ENCODE assay signal across 21 cellular contexts in the genomic region with DNA sequence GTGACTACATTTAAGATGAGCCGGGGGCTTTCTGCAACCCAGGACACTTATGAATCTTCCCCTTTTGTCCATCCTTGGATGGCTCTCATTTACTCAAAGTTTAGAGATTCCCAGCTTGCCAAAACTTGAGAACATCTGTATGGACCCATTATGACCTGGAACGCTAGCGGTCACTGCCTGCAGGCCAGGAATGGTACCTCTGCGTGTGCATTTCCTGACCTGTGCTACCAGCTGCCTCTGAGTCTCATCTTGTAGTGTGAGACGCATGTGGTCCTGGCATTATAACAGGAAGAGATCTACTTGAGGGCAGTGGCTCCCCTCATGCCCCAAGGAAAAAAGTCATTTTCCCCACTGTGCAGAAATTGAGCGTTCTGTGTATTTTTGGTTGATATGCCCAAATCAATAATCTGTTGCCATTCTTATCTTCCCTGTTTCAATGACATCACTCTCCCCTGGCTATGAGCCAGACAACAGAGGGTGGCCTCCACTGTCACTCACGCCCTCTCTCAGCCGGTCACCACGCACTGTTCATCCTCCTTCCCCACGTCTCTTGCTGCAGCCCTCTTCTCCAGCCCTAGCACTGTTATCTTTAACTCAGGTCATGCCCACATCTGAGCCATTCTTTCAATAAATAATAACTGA. TPM values are rescaled to one million over a fixed set of nuclear protein-coding genes. Genes with fewer than 3 reads are reported as not detected.
DNase-seq lines count a peak whose midpoint lies in the region; ATAC-seq, FAIRE-seq and TF ChIP-seq lines count a peak whose summit lies in the region.
"Had no signal": no experiment of that assay in that cellular context is flagged by ENCODE, and none has a peak within 500 bp of the region (broad histone marks: within the 10 kb centered on the region; RNA-seq: fewer than 3 reads in every experiment).

No MANE protein-coding gene starts in this region.

- no peaks in the 10 kb centered on the region for H3K36me3 Mint-ChIP-seq in CD8-positive, alpha-beta T cell
- H3K36me3 Mint-ChIP-seq: CD8-positive, alpha-beta memory T cell had no signal

- no peak for TF ChIP-seq EP300 in SK-N-SH (IDR thresholded peaks at IDR 0.05; ENCODE audit: borderline replicate concordance in 1 of 2, low read depth in 1 of 2, low read length in 1 of 2)

- H3K4me1 ChIP-seq in SK-N-SH (ENCODE audit: control insufficient read depth in 1 of 2, insufficient read depth in 2 of 2, low read depth in 1 of 2, low read length in 1 of 2) (peaks cover 0 to 4% of the 10 kb centered on the region in 2 experiments; a peak in 2 of 4 replicates), body of pancreas (peaks cover 18% of the 10 kb centered on the region)
- no peaks in the 10 kb centered on the region for H3K4me1 ChIP-seq in CD8-positive, alpha-beta T cell (ENCODE audit: insufficient read depth, low read length)
- H3K4me1 ChIP-seq: BLaER1 treated with 17β-estradiol and CSF1 and Interleukin-3, amounts not matched to agents 10 nM and 100 nM had no signal

- H3K9ac ChIP-seq in SK-N-SH, result no peak overlapping the region
- H3K9ac ChIP-seq: BLaER1 treated with 17β-estradiol and CSF1 and Interleukin-3, amounts not matched to agents 10 nM and 100 nM had no signal

- H3K27me3 ChIP-seq in SK-N-SH (ENCODE audit: insufficient read depth) (no peaks in the 10 kb centered on the region), body of pancreas (no peaks in the 10 kb centered on the region)
- H3K27me3 ChIP-seq in CD8-positive, alpha-beta T cell (ENCODE audit: insufficient read depth, low read length), result no peaks in the 10 kb centered on the region
- H3K27me3 ChIP-seq: BLaER1 treated with 17β-estradiol and CSF1 and Interleukin-3, amounts not matched to agents 10 nM and 100 nM had no signal

- H3K27ac Mint-ChIP-seq in CD8-positive, alpha-beta T cell, result no peak overlapping the region
- H3K27ac Mint-ChIP-seq: CD8-positive, alpha-beta memory T cell; HFFc6 had no signal

- no peak for TF ChIP-seq POLR2A in body of pancreas (IDR thresholded peaks at IDR 0.05)

- H3K9me2 ChIP-seq in SK-N-SH, result no peaks in the 10 kb centered on the region

- POLR2A ChIA-PET in SK-N-SH (lab: Yijun Ruan, JAX), result no interaction called here
- POLR2A ChIA-PET in CD8-positive, alpha-beta T cell (lab: Charles Lee), result no interaction called here

- no peak overlapping the region for H2AFZ ChIP-seq in SK-N-SH (ENCODE audit: low read depth)
- H2AFZ ChIP-seq: PC-9 had no signal

- H3K9me3 ChIP-seq in SK-N-SH (no peaks in the 10 kb centered on the region), body of pancreas (no peaks in the 10 kb centered on the region)
- H3K9me3 ChIP-seq in CD8-positive, alpha-beta T cell (ENCODE audit: low read length), result no peaks in the 10 kb centered on the region

- no peaks in the 10 kb centered on the region for H3K27me3 Mint-ChIP-seq in CD8-positive, alpha-beta T cell (ENCODE audit: low read depth)

- H3K4me1 Mint-ChIP-seq in CD8-positive, alpha-beta T cell (ENCODE audit: low read depth), result peaks cover 6% of the 10 kb centered on the region

- CTCF ChIA-PET in SK-N-SH (lab: Yijun Ruan, JAX), result no interaction called here
- CTCF ChIA-PET in CD8-positive, alpha-beta T cell (lab: Charles Lee), result no interaction called here

- H3K4me2 ChIP-seq in SK-N-SH, result no peak overlapping the region
- H3K4me2 ChIP-seq: BLaER1 treated with 17β-estradiol and CSF1 and Interleukin-3, amounts not matched to agents 10 nM and 100 nM; PC-9 had no signal

- H3K4me3 Mint-ChIP-seq in CD8-positive, alpha-beta T cell, result no peak overlapping the region
- H3K4me3 Mint-ChIP-seq: CD8-positive, alpha-beta memory T cell; HFFc6 had no signal

- H3K79me2 ChIP-seq in SK-N-SH (ENCODE audit: insufficient read depth), result no peaks in the 10 kb centered on the region

- no peak for TF ChIP-seq RAD21 in SK-N-SH (IDR thresholded peaks at IDR 0.05; ENCODE audit: low read length)

- ATAC-seq in SK-N-SH treated with all-trans-retinoic acid at 6 μM for 48 hours (no peak), body of pancreas (peak; percentile 61), GM21529 (IDR thresholded peaks at IDR 0.05; ENCODE audit: unreplicated experiment) (no peak)
- no peak for ATAC-seq in CD8-positive, alpha-beta T cell

- DNase-seq in SK-N-SH (peak; percentile 32), body of pancreas (peak; percentile 51 to 65 (median 55)), mucosa of gallbladder (ENCODE audit: low spot score) (peak; percentile 77), urothelium cell line (ENCODE audit: low spot score) (no peak), NCI-H82 treated with DMSO at 0.1 percent for 48 hours (lab: John Stamatoyannopoulos, UW; ENCODE audit: unreplicated experiment) (no peak)
- DNase-seq in CD8-positive, alpha-beta T cell, result no peak
- DNase-seq: 8988T; CD8-positive, alpha-beta memory T cell; HFFc6; MV-4-11; NCI-H187; NCI-H2107; NCI-H510A; PC-9; RPMI8226; SHP77 had no signal

- H3K27ac ChIP-seq in SK-N-SH (ENCODE audit: low read depth in 2 of 2, low read length in 1 of 2) (no peak overlapping the region), body of pancreas (peak overlapping the region in 2 of 4 donors; percentile 51 to 57)
- H3K27ac ChIP-seq in CD8-positive, alpha-beta T cell (ENCODE audit: low read depth, low read length), result no peak overlapping the region
- H3K27ac ChIP-seq: BLaER1 treated with 17β-estradiol and CSF1 and Interleukin-3, amounts not matched to agents 10 nM and 100 nM; PC-9 had no signal

- peaks cover 7% of the 10 kb centered on the region for H3F3A ChIP-seq in SK-N-SH (replicated peaks; ENCODE audit: insufficient read depth)

- intact Hi-C loops in body of pancreas (cut with DNase I), result no loop called here
- intact Hi-C loops in CD8-positive, alpha-beta T cell (cut with DNase I, micrococcal nuclease), result no loop called here

- 72% methylated on average over 9 of the region's 10 CpGs for WGBS in SK-N-SH (ENCODE audit: low lambda C conversion rate)
- WGBS in body of pancreas, 2 donors, result 34 to 46% methylated on average over 9 to 10 of the region's 10 CpGs

- no peaks in the 10 kb centered on the region for H3K9me3 Mint-ChIP-seq in CD8-positive, alpha-beta T cell
- H3K9me3 Mint-ChIP-seq: HFFc6 had no signal

- no peaks in the 10 kb centered on the region for H3K36me3 ChIP-seq in SK-N-SH (replicated peaks in 1 of 2; ENCODE audit: control insufficient read depth in 1 of 2, insufficient read depth in 2 of 2, low read length in 1 of 2)
- H3K36me3 ChIP-seq in body of pancreas (replicated peaks in 1 of 2; ENCODE audit: insufficient read depth in 1 of 2, low read depth in 2 of 2), result no peaks in the 10 kb centered on the region
- no peaks in the 10 kb centered on the region for H3K36me3 ChIP-seq in CD8-positive, alpha-beta T cell (ENCODE audit: insufficient read depth, low read length)
- H3K36me3 ChIP-seq: BLaER1 treated with 17β-estradiol and CSF1 and Interleukin-3, amounts not matched to agents 10 nM and 100 nM had no signal

- H3K4me3 ChIP-seq in SK-N-SH (ENCODE audit: low read depth in 2 of 2, low read length in 1 of 2) (no peak overlapping the region), body of pancreas (no peak overlapping the region)
- H3K4me3 ChIP-seq in CD8-positive, alpha-beta T cell (ENCODE audit: low read depth, low read length), result no peak overlapping the region
- H3K4me3 ChIP-seq: BLaER1 treated with 17β-estradiol and CSF1 and Interleukin-3, amounts not matched to agents 10 nM and 100 nM; PC-9 had no signal

- FAIRE-seq in urothelium cell line (lab: Jason Lieb, UNC), result peak; percentile 71
- FAIRE-seq: D721Med, H54 had no signal

- TF ChIP-seq CTCF in SK-N-SH (IDR thresholded peaks at IDR 0.05) (no peak), body of pancreas (IDR thresholded peaks at IDR 0.05) (no peak)
- no peak for TF ChIP-seq CTCF in CD8-positive, alpha-beta T cell (IDR thresholded peaks at IDR 0.05)

- H4K20me1 ChIP-seq in SK-N-SH (ENCODE audit: insufficient read depth), result no peaks in the 10 kb centered on the region
- H4K20me1 ChIP-seq: BLaER1 treated with 17β-estradiol and CSF1 and Interleukin-3, amounts not matched to agents 10 nM and 100 nM had no signal

TF ChIP-seq in SK-N-SH, 30 proteins besides CTCF, POLR2A, EP300 and RAD21 (continues in another document):
- no peak for TF ChIP-seq MEF2A (IDR thresholded peaks at IDR 0.05; ENCODE audit: borderline replicate concordance, low read depth)
- TF ChIP-seq, protein P1, sequence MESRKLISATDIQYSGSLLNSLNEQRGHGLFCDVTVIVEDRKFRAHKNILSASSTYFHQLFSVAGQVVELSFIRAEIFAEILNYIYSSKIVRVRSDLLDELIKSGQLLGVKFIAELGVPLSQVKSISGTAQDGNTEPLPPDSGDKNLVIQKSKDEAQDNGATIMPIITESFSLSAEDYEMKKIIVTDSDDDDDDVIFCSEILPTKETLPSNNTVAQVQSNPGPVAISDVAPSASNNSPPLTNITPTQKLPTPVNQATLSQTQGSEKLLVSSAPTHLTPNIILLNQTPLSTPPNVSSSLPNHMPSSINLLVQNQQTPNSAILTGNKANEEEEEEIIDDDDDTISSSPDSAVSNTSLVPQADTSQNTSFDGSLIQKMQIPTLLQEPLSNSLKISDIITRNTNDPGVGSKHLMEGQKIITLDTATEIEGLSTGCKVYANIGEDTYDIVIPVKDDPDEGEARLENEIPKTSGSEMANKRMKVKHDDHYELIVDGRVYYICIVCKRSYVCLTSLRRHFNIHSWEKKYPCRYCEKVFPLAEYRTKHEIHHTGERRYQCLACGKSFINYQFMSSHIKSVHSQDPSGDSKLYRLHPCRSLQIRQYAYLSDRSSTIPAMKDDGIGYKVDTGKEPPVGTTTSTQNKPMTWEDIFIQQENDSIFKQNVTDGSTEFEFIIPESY (IDR thresholded peaks at IDR 0.05; ENCODE audit: borderline replicate concordance, low read depth), result no peak

TF ChIP-seq in SK-N-SH treated with all-trans-retinoic acid at 6 μM for 48 hours, 23 proteins besides CTCF, POLR2A, EP300 and RAD21:
- no peak for TF ChIP-seq GLIS3 (CRISPR knock-in tag; IDR thresholded peaks at IDR 0.05)
- TF ChIP-seq, protein P2, sequence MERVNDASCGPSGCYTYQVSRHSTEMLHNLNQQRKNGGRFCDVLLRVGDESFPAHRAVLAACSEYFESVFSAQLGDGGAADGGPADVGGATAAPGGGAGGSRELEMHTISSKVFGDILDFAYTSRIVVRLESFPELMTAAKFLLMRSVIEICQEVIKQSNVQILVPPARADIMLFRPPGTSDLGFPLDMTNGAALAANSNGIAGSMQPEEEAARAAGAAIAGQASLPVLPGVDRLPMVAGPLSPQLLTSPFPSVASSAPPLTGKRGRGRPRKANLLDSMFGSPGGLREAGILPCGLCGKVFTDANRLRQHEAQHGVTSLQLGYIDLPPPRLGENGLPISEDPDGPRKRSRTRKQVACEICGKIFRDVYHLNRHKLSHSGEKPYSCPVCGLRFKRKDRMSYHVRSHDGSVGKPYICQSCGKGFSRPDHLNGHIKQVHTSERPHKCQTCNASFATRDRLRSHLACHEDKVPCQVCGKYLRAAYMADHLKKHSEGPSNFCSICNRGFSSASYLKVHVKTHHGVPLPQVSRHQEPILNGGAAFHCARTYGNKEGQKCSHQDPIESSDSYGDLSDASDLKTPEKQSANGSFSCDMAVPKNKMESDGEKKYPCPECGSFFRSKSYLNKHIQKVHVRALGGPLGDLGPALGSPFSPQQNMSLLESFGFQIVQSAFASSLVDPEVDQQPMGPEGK (CRISPR knock-in tag; IDR thresholded peaks at IDR 0.05; ENCODE audit: borderline replicate concordance), result no peak

RNA-seq across cellular contexts. Expression of a gene that starts 28.5 kb away (rescaled TPM):
- 40.1 and 58.5 TPM in 2 replicates for polyA plus RNA-seq in SK-N-SH (2012; rRNA removed)
- 36.6 and 46.2 TPM in 2 replicates for polyA plus RNA-seq in SK-N-SH (2012; cell fraction: cytosol; rRNA removed)
- polyA plus RNA-seq in SK-N-SH (2012; cell fraction: nucleus; rRNA removed), result 96.4 and 147 TPM in 2 replicates
- 10 to 100 TPM; 32.7 to 51.7 TPM for total RNA-seq in body of pancreas
- 47.4 TPM for total RNA-seq in mucosa of gallbladder
- total RNA-seq in CD8-positive, alpha-beta T cell, result 10 to 100 TPM; 10.2 to 13.1 TPM

Comparison
In these comparisons a context has a peak if more than half of its experiments do, and no peak if none do; other contexts are left out.
1. DNase-seq: peak in SK-N-SH (single experiment), body of pancreas (4 of 4) and mucosa of gallbladder (single experiment); none in urothelium cell line (single experiment), NCI-H82 treated with DMSO at 0.1 percent for 48 hours (single experiment) and CD8-positive, alpha-beta T cell (0 of 7).